Comparison of ENCODE assay signal across 11 cellular contexts in the genomic region with DNA sequence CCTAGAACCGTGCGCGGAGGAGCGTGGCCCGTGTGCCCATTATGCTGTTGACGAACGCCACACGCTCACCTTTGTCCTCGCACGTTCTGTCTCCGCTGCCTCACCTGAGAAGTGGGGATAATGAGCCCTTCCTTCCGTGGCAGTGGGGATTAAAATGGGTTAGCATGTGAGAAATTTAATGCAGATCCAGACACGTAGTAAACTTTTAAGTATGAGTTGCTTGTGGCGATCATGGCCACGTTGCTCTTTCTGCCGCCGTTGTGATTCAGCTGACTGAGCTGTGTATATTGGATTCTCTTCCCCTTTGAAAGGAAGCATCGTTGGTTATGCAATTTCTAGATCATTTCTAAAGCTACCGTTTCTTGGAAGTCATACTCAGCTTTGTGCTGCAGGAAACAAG. TPM values are rescaled to one million over a fixed set of nuclear protein-coding genes. Genes with fewer than 3 reads are reported as not detected.
A peak's percentile ranks its signal among the peaks of the same experiment; 100 is the strongest.
DNase-seq lines count a peak whose midpoint lies in the region; ATAC-seq and TF ChIP-seq lines count a peak whose summit lies in the region.
"Had no signal": no experiment of that assay in that cellular context is flagged by ENCODE, and none has a peak within 500 bp of the region (broad histone marks: within the 10 kb centered on the region; RNA-seq: fewer than 3 reads in every experiment).

No MANE protein-coding gene starts in this region.

- H3K27ac ChIP-seq in transverse colon, result peak overlapping the region; percentile 76 to 88 (median 84)
- no peak overlapping the region for H3K27ac ChIP-seq in tibial artery

- H3K4me3 Mint-ChIP-seq in activated T-cell treated with anti-CD3 and anti-CD28 coated beads, Interleukin-2, amount 50 U/mL, for 72 hours, result peak overlapping the region; percentile 82 to 89
- H3K4me3 Mint-ChIP-seq in activated T-helper 17 cell treated with anti-CD3 and anti-CD28 coated beads, Interleukin-2, amount 50 U/mL, for 72 hours, result peak overlapping the region; percentile 90
- peak overlapping the region; percentile 57 to 78 (median 67) for H3K4me3 Mint-ChIP-seq in immature natural killer cell
- H3K4me3 Mint-ChIP-seq: neural crest cell had no signal

- peaks cover 73% of the 10 kb centered on the region for H3K4me1 Mint-ChIP-seq in activated T-cell treated with anti-CD3 and anti-CD28 coated beads, Interleukin-2, amount 50 U/mL, for 72 hours (ENCODE audit: low read depth)
- H3K4me1 Mint-ChIP-seq in activated T-helper 17 cell treated with anti-CD3 and anti-CD28 coated beads, Interleukin-2, amount 50 U/mL, for 72 hours, result peaks cover 58% of the 10 kb centered on the region
- peaks cover 69 to 78% of the 10 kb centered on the region in 2 donors for H3K4me1 Mint-ChIP-seq in immature natural killer cell

- in situ Hi-C loops in transverse colon (cut with MboI; ENCODE audit: low pct_ligation_motif_present in 1 of 4, low pct_unique_long_range_greater_than_20kb in 1 of 4, low sequenced_read_pairs in 3 of 4), result no loop called here

- H3K4me1 ChIP-seq in transverse colon (peaks cover 32 to 58% (median 51%) of the 10 kb centered on the region in 4 donors), tibial artery (peaks cover 0 to 7% (median 3%) of the 10 kb centered on the region in 4 donors)

- peak; percentile 29 to 38 for ATAC-seq in activated T-cell treated with anti-CD3 and anti-CD28 coated beads, Interleukin-2, amount 50 U/mL, for 72 hours (replicated peaks in 1 of 2)
- ATAC-seq in activated T-helper 17 cell treated with anti-CD3 and anti-CD28 coated beads, Interleukin-2, amount 50 U/mL, for 72 hours (replicated peaks), result peak; percentile 61

- H3K36me3 ChIP-seq in transverse colon (peaks cover 0 to 15% (median 4%) of the 10 kb centered on the region in 4 donors), tibial artery (peaks cover 17 to 30% (median 28%) of the 10 kb centered on the region in 3 donors)

- intact Hi-C loops in transverse colon (cut with DNase I; ENCODE audit: low total_unique reads), result no loop called here
- intact Hi-C loops in tibial artery (cut with DNase I; ENCODE audit: low total_unique reads), result no loop called here

- no peak for TF ChIP-seq CTCF in transverse colon (IDR thresholded peaks at IDR 0.05)
- TF ChIP-seq CTCF in tibial artery (IDR thresholded peaks at IDR 0.05), result no peak

- DNase-seq in activated T-cell treated with anti-CD3 and anti-CD28 coated beads, Interleukin-2, amount 50 U/mL, for 72 hours, result no peak
- no peak for DNase-seq in activated T-cell treated with anti-CD3 and anti-CD28 coated beads for 4 hours
- no peak for DNase-seq in immature natural killer cell
- DNase-seq in transverse colon, result no peak
- no peak for DNase-seq in tibial artery
- no peak for DNase-seq in NCI-H2171 (lab: John Stamatoyannopoulos, UW)
- no peak for DNase-seq in NCI-H1694 treated with DMSO at 0.1 percent for 48 hours (lab: John Stamatoyannopoulos, UW)
- DNase-seq: NCI-H1092 treated with DMSO at 0.1 percent for 48 hours, NCI-H69 had no signal

- no peaks in the 10 kb centered on the region for H3K9me3 Mint-ChIP-seq in activated T-cell treated with anti-CD3 and anti-CD28 coated beads, Interleukin-2, amount 50 U/mL, for 72 hours
- H3K9me3 Mint-ChIP-seq in activated T-helper 17 cell treated with anti-CD3 and anti-CD28 coated beads, Interleukin-2, amount 50 U/mL, for 72 hours, result no peaks in the 10 kb centered on the region
- no peaks in the 10 kb centered on the region for H3K9me3 Mint-ChIP-seq in immature natural killer cell
- H3K9me3 Mint-ChIP-seq: neural crest cell had no signal

- no peaks in the 10 kb centered on the region for H3K9me3 ChIP-seq in transverse colon
- no peaks in the 10 kb centered on the region for H3K9me3 ChIP-seq in tibial artery

- no peak for TF ChIP-seq EP300 in transverse colon (IDR thresholded peaks at IDR 0.05; ENCODE audit: low read depth)

- H3K27me3 Mint-ChIP-seq in activated T-cell treated with anti-CD3 and anti-CD28 coated beads, Interleukin-2, amount 50 U/mL, for 72 hours (ENCODE audit: low read depth), result no peaks in the 10 kb centered on the region
- no peaks in the 10 kb centered on the region for H3K27me3 Mint-ChIP-seq in activated T-helper 17 cell treated with anti-CD3 and anti-CD28 coated beads, Interleukin-2, amount 50 U/mL, for 72 hours
- peaks cover 0 to 5% (median 0%) of the 10 kb centered on the region in 3 donors for H3K27me3 Mint-ChIP-seq in immature natural killer cell (ENCODE audit: low read depth in 3 of 3)

- TF ChIP-seq POLR2A in transverse colon (IDR thresholded peaks at IDR 0.05), result no peak

- H3K27ac Mint-ChIP-seq in activated T-cell treated with anti-CD3 and anti-CD28 coated beads, Interleukin-2, amount 50 U/mL, for 72 hours, result peak overlapping the region; percentile 95
- peak overlapping the region; percentile 94 for H3K27ac Mint-ChIP-seq in activated T-helper 17 cell treated with anti-CD3 and anti-CD28 coated beads, Interleukin-2, amount 50 U/mL, for 72 hours
- peak overlapping the region; percentile 9 to 76 (median 20) for H3K27ac Mint-ChIP-seq in immature natural killer cell

- H3K4me3 ChIP-seq in transverse colon (no peak overlapping the region), tibial artery (no peak overlapping the region)

- 89% methylated on average over 18 to 19 of the region's 19 CpGs for WGBS in transverse colon (ENCODE audit: low coverage in 1 of 2), 2 donors

- H3K27me3 ChIP-seq in transverse colon (no peaks in the 10 kb centered on the region), tibial artery (no peaks in the 10 kb centered on the region)

- H3K36me3 Mint-ChIP-seq in activated T-cell treated with anti-CD3 and anti-CD28 coated beads, Interleukin-2, amount 50 U/mL, for 72 hours (ENCODE audit: insufficient read depth in 2 of 2), result peaks cover 5 to 6% of the 10 kb centered on the region in 2 donors
- peaks cover 41% of the 10 kb centered on the region for H3K36me3 Mint-ChIP-seq in activated T-helper 17 cell treated with anti-CD3 and anti-CD28 coated beads, Interleukin-2, amount 50 U/mL, for 72 hours (ENCODE audit: low read depth)
- H3K36me3 Mint-ChIP-seq in immature natural killer cell, result peaks cover 15 to 36% (median 28%) of the 10 kb centered on the region in 3 donors

RNA-seq across cellular contexts. Expression of a gene that starts 16.5 kb away (rescaled TPM):
- total RNA-seq in activated T-cell treated with anti-CD3 and anti-CD28 coated beads, Interleukin-2, amount 50 U/mL, for 72 hours, result 10 to 100 TPM; 26.5 to 32.4 TPM
- total RNA-seq in activated T-helper 17 cell treated with anti-CD3 and anti-CD28 coated beads, Interleukin-2, amount 50 U/mL, for 72 hours, result 10 to 100 TPM; 44.1 to 63.8 TPM
- polyA plus RNA-seq in immature natural killer cell, result 10 to 100 TPM; 25.6 to 39.8 (median 26.6) TPM
- 10 to 100 TPM; 42.6 to 56.9 (median 54.0) TPM for total RNA-seq in transverse colon

Comparison
In these comparisons a context has a peak if more than half of its experiments do, and no peak if none do; other contexts are left out.
1. H3K27ac Mint-ChIP-seq: peak in every context shown above with its lines; median percentile 95 in activated T-cell treated with anti-CD3 and anti-CD28 coated beads, Interleukin-2, amount 50 U/mL, for 72 hours; 94 in activated T-helper 17 cell treated with anti-CD3 and anti-CD28 coated beads, Interleukin-2, amount 50 U/mL, for 72 hours; 20 in immature natural killer cell.
2. H3K27ac ChIP-seq: peak in transverse colon (4 of 4); none in tibial artery (0 of 2).
3. Peak in every context shown above with its lines, with median percentiles within 50 percentile points of each other: H3K4me3 Mint-ChIP-seq.